ENCODE assay signal across 1 cellular context in genomic region chr10:81026597-81026996, GRCh38.
TF ChIP-seq lines count a peak whose summit lies in the region.

No MANE protein-coding gene starts in this region.

TF ChIP-seq in GM23338, 12 proteins besides CTCF, POLR2A, EP300 and RAD21 (continued from another document):
- TF ChIP-seq REST (IDR thresholded peaks at IDR 0.05; ENCODE audit: unreplicated experiment) (no peak), ZNF114 (CRISPR knock-in tag; IDR thresholded peaks at IDR 0.05) (no peak), ZNF462 (CRISPR knock-in tag; IDR thresholded peaks at IDR 0.05) (no peak), CREB1 (CRISPR knock-in tag; IDR thresholded peaks at IDR 0.05; ENCODE audit: low read depth) (no peak)
TF ChIP-seq in GM23338: peak in this region for 0.
